Comparison of ENCODE assay signal across 8 cellular contexts in the genomic region with DNA sequence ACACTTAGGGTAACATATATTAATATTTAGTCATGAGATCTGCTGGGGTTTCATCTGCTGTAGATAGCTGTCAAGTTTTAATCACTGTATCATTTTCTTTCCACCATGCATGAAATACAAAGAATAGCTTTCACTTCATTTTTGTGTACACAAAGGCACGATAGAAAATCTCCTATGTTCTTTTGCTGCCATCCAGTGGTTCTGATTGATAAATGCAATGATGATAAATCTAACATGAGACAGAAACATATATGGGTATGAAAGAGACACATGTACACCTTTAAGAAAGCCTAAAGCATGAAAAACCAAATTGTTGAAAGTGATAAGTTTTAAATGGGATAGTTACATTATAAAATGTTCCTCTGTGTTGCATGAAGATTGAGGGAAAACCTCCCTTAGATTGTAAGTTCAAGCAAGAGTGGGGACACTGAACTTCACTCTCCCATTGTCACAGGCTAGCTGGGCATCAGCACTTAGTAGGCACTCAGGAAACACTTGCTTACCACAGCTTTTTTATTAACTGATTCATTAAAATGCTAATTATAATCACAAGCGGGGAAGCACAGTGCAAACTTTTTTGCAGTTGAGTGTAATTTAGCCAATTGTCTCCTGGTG. TPM values are rescaled to one million over a fixed set of nuclear protein-coding genes. Genes with fewer than 3 reads are reported as not detected.
A peak's percentile ranks its signal among the peaks of the same experiment; 100 is the strongest.
DNase-seq lines count a peak whose midpoint lies in the region; ATAC-seq, FAIRE-seq and TF ChIP-seq lines count a peak whose summit lies in the region.

No MANE protein-coding gene starts in this region.

- no peaks in the 10 kb centered on the region for H3K36me3 ChIP-seq in kidney (ENCODE audit: control insufficient read depth in 1 of 2, insufficient read depth in 2 of 2, low read length in 2 of 2)
- H3K36me3 ChIP-seq in uterus = no peaks in the 10 kb centered on the region

- ATAC-seq in GM18498 (IDR thresholded peaks at IDR 0.05; ENCODE audit: unreplicated experiment) (peak; percentile 86), HG03159 (IDR thresholded peaks at IDR 0.05; ENCODE audit: unreplicated experiment) (peak; percentile 84)
- no peak for ATAC-seq in activated CD4-positive, alpha-beta T cell treated with anti-CD3 and anti-CD28 coated beads for 36 hours

- H3K4me3 Mint-ChIP-seq in activated CD4-positive, alpha-beta T cell treated with anti-CD3 and anti-CD28 coated beads for 36 hours = no peak overlapping the region

- H3K27me3 Mint-ChIP-seq in activated CD4-positive, alpha-beta T cell treated with anti-CD3 and anti-CD28 coated beads for 36 hours = no peaks in the 10 kb centered on the region

- no peaks in the 10 kb centered on the region for H3K36me3 Mint-ChIP-seq in activated CD4-positive, alpha-beta T cell treated with anti-CD3 and anti-CD28 coated beads for 36 hours (ENCODE audit: low read depth)

- no peak overlapping the region for H3K9ac ChIP-seq in kidney (ENCODE audit: low read length in 2 of 2)

- H3K4me3 ChIP-seq in AG10803 (ENCODE audit: low read length) (no peak overlapping the region), astrocyte of the cerebellum (ENCODE audit: low read depth, low read length) (no peak overlapping the region), kidney (ENCODE audit: low read length in 2 of 2) (no peak overlapping the region), uterus (no peak overlapping the region)

- no peaks in the 10 kb centered on the region for H3K27me3 ChIP-seq in uterus

- POLR2A ChIA-PET in activated CD4-positive, alpha-beta T cell treated with anti-CD3 and anti-CD28 coated beads for 36 hours (lab: Charles Lee) = no interaction called here

- TF ChIP-seq POLR2A in uterus (IDR thresholded peaks at IDR 0.05) = no peak

- intact Hi-C loops in kidney (cut with DNase I) = no loop called here
- intact Hi-C loops in uterus (cut with DNase I; ENCODE audit: low total_unique reads) = no loop called here
- intact Hi-C loops in activated CD4-positive, alpha-beta T cell treated with anti-CD3 and anti-CD28 coated beads for 36 hours (cut with DNase I, micrococcal nuclease) = loop anchor here in 1 of 2 experiments (1.0 to 2.0 kb wide), 3 partner anchors 185 to 1602 kb away; no protein-coding TSS in a partner anchor

- no peaks in the 10 kb centered on the region for H3K4me1 ChIP-seq in kidney (ENCODE audit: control insufficient read depth in 1 of 2, insufficient read depth in 1 of 2, low read depth in 1 of 2, low read length in 2 of 2)
- H3K4me1 ChIP-seq in uterus = no peaks in the 10 kb centered on the region

- H3K9me3 ChIP-seq in kidney (ENCODE audit: control insufficient read depth in 1 of 2, low read length in 2 of 2) = no peaks in the 10 kb centered on the region
- no peaks in the 10 kb centered on the region for H3K9me3 ChIP-seq in uterus

- peak; percentile 64 for DNase-seq in AG10803 (ENCODE audit: low read depth)
- peak; percentile 1 for DNase-seq in NCI-H2196 treated with DMSO at 0.1 percent for 48 hours (lab: John Stamatoyannopoulos, UW; ENCODE audit: unreplicated experiment)
- DNase-seq in astrocyte of the cerebellum (ENCODE audit: low read depth) = peak; percentile 59
- DNase-seq in kidney = no peak
- DNase-seq in uterus = no peak
- no peak for DNase-seq in activated CD4-positive, alpha-beta T cell treated with anti-CD3 and anti-CD28 coated beads for 36 hours

- H3K9me3 Mint-ChIP-seq in activated CD4-positive, alpha-beta T cell treated with anti-CD3 and anti-CD28 coated beads for 36 hours (ENCODE audit: low read depth) = no peaks in the 10 kb centered on the region

- no peak overlapping the region for H3K27ac Mint-ChIP-seq in activated CD4-positive, alpha-beta T cell treated with anti-CD3 and anti-CD28 coated beads for 36 hours

- H3K27ac ChIP-seq in kidney (ENCODE audit: low read depth in 2 of 2, low read length in 2 of 2) (no peak overlapping the region), uterus (no peak overlapping the region)

- H3K4me1 Mint-ChIP-seq in activated CD4-positive, alpha-beta T cell treated with anti-CD3 and anti-CD28 coated beads for 36 hours = no peaks in the 10 kb centered on the region

- in situ Hi-C loops in astrocyte of the cerebellum (cut with HindIII; ENCODE audit: low sequenced_read_pairs) = loop anchor here (5.0 to 25.0 kb wide), 2 partner anchors 189 to 1594 kb away; partner anchors contain the start of gene MEIS1

- peak; percentile 93 for FAIRE-seq in kidney (lab: Jason Lieb, UNC)

- CTCF ChIA-PET in activated CD4-positive, alpha-beta T cell treated with anti-CD3 and anti-CD28 coated beads for 36 hours (lab: Charles Lee) = interaction anchor here (0.6 to 2.4 kb wide), 12 partner anchors 7 to 1604 kb away, joined by 3 to 10 read pairs (median 3); partner anchors contain the start of gene C1D

- TF ChIP-seq CTCF in AG10803 (conservative IDR thresholded peaks at IDR 0.05; ENCODE audit: low read length) (peak; percentile 82), astrocyte of the cerebellum (IDR thresholded peaks at IDR 0.05; ENCODE audit: low read depth, low read length, missing control alignments) (peak; percentile 33), kidney (IDR thresholded peaks at IDR 0.05; ENCODE audit: borderline replicate concordance, extremely low read depth, insufficient read depth) (peak; percentile 59), uterus (IDR thresholded peaks at IDR 0.05) (peak; percentile 63 to 77 (median 70))

RNA-seq across cellular contexts. Expression of gene C1D, which starts 31.2 kb away (rescaled TPM):
- 23.0 TPM for total RNA-seq in kidney
- 34.2 TPM for polyA plus RNA-seq in kidney (ENCODE audit: insufficient read depth, low read depth, low replicate concordance)
- total RNA-seq in uterus = 10 to 100 TPM; 15.8 to 87.1 (median 53.8) TPM
- total RNA-seq in activated CD4-positive, alpha-beta T cell treated with anti-CD3 and anti-CD28 coated beads for 36 hours = 10 to 100 TPM; 11.3 to 21.4 TPM

Comparison
In these comparisons a context has a peak if more than half of its experiments do, and no peak if none do; other contexts are left out.
1. DNase-seq: peak in AG10803 (single experiment), NCI-H2196 treated with DMSO at 0.1 percent for 48 hours (single experiment) and astrocyte of the cerebellum (single experiment); none in kidney (single experiment), uterus (0 of 2) and activated CD4-positive, alpha-beta T cell treated with anti-CD3 and anti-CD28 coated beads for 36 hours (single experiment).
2. Peak in every context shown above with its lines, with median percentiles within 50 percentile points of each other: CTCF ChIP-seq.